20 cellular contexts compared by ENCODE assay signal in the genomic region with DNA sequence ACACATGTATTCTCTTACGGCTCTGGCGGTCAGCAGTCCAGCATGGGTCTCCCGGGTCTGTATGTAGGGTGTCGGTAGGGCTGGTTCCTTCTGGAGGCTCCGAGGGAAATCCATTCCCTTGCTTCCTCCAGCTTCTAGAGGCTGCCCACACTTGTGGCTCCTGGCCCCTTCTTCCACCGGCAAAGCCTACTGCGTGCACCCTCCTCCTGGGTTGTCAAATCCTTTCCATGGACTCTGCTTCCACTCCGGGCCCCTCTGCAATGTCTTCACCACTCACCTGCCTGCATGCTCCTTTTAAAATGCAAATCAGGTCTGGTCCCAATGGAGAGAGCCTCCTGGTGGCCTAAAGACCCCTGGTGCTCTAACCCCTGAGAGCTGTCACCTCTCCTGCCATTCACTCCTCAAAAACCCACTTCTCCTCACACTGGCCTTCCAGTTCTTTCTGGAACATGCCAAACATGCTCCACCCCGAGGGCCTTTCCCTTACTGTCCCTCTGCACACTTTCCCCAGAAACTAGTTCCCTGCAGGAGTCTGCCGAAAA.
DNase-seq lines count a peak whose midpoint lies in the region; ATAC-seq and TF ChIP-seq lines count a peak whose summit lies in the region.
"Had no signal": no experiment of that assay in that cellular context is flagged by ENCODE, and none has a peak within 500 bp of the region (broad histone marks: within the 10 kb centered on the region; RNA-seq: fewer than 3 reads in every experiment).

No MANE protein-coding gene starts in this region.

- no peak overlapping the region for H3K27ac Mint-ChIP-seq in endothelial cell (ENCODE audit: unreplicated experiment)
- H3K27ac Mint-ChIP-seq in activated CD8-positive, alpha-beta T cell treated with anti-CD3 and anti-CD28 coated beads for 36 hours: no peak overlapping the region
- H3K27ac Mint-ChIP-seq: CD4-positive, alpha-beta T cell had no signal

- POLR2A ChIA-PET in activated CD8-positive, alpha-beta T cell treated with anti-CD3 and anti-CD28 coated beads for 36 hours (lab: Charles Lee): interaction anchor here (0.5 to 1.7 kb wide), 2 partner anchors 10 to 160 kb away, joined by 3 to 5 read pairs; no protein-coding TSS in a partner anchor

- H3K36me3 Mint-ChIP-seq in endothelial cell (ENCODE audit: low read depth, unreplicated experiment): no peaks in the 10 kb centered on the region
- H3K36me3 Mint-ChIP-seq in activated CD8-positive, alpha-beta T cell treated with anti-CD3 and anti-CD28 coated beads for 36 hours (ENCODE audit: low read depth): no peaks in the 10 kb centered on the region

- CTCF ChIA-PET in activated CD8-positive, alpha-beta T cell treated with anti-CD3 and anti-CD28 coated beads for 36 hours (lab: Charles Lee): no interaction called here

- peak overlapping the region; percentile 10 for H3K4me3 Mint-ChIP-seq in endothelial cell (ENCODE audit: unreplicated experiment)
- H3K4me3 Mint-ChIP-seq in activated CD8-positive, alpha-beta T cell treated with anti-CD3 and anti-CD28 coated beads for 36 hours: no peak overlapping the region
- H3K4me3 Mint-ChIP-seq: CD4-positive, alpha-beta T cell had no signal

- H3K27me3 Mint-ChIP-seq in endothelial cell (ENCODE audit: unreplicated experiment): peaks cover 7% of the 10 kb centered on the region
- no peaks in the 10 kb centered on the region for H3K27me3 Mint-ChIP-seq in activated CD8-positive, alpha-beta T cell treated with anti-CD3 and anti-CD28 coated beads for 36 hours

- H3K4me1 Mint-ChIP-seq in endothelial cell (ENCODE audit: unreplicated experiment): peaks cover 2% of the 10 kb centered on the region
- no peaks in the 10 kb centered on the region for H3K4me1 Mint-ChIP-seq in activated CD8-positive, alpha-beta T cell treated with anti-CD3 and anti-CD28 coated beads for 36 hours (ENCODE audit: low read depth)

- DNase-seq in cardiac septum (ENCODE audit: low spot score) (peak; percentile 62), Right ventricle myocardium superior (no peak), endothelial cell (ENCODE audit: low spot score) (no peak), sciatic nerve (ENCODE audit: low spot score) (peak; percentile 38), NCI-H774 (lab: John Stamatoyannopoulos, UW) (no peak), GM19240 (ENCODE audit: insufficient read length, low spot score) (no peak)
- no peak for DNase-seq in activated CD8-positive, alpha-beta T cell treated with anti-CD3 and anti-CD28 coated beads for 36 hours
- DNase-seq: BE2C, Caco-2, GM23248, NCI-H1417 treated with DMSO at 0.1 percent for 48 hours, NCI-H1930, NCI-H226, NCI-H524, PC-3, SJCRH30 had no signal

- peaks cover 4% of the 10 kb centered on the region for H3K9me3 Mint-ChIP-seq in endothelial cell (ENCODE audit: unreplicated experiment)
- no peaks in the 10 kb centered on the region for H3K9me3 Mint-ChIP-seq in activated CD8-positive, alpha-beta T cell treated with anti-CD3 and anti-CD28 coated beads for 36 hours
- H3K9me3 Mint-ChIP-seq: CD4-positive, alpha-beta T cell had no signal

- no peak for TF ChIP-seq CTCF in endothelial cell (IDR thresholded peaks at IDR 0.05; ENCODE audit: unreplicated experiment)
- no peak for TF ChIP-seq CTCF in activated CD8-positive, alpha-beta T cell treated with anti-CD3 and anti-CD28 coated beads for 36 hours (IDR thresholded peaks at IDR 0.05)

- intact Hi-C loops in cardiac septum (cut with DNase I) (no loop called here), Right ventricle myocardium superior (cut with DNase I) (no loop called here), sciatic nerve (cut with DNase I) (no loop called here)
- intact Hi-C loops in activated CD8-positive, alpha-beta T cell treated with anti-CD3 and anti-CD28 coated beads for 36 hours (cut with micrococcal nuclease): no loop called here

- ATAC-seq in Right ventricle myocardium superior (ENCODE audit: poor library complexity): no peak
- ATAC-seq in sciatic nerve: no peak
- ATAC-seq in HG03439 (IDR thresholded peaks at IDR 0.05; ENCODE audit: unreplicated experiment): no peak
- ATAC-seq in activated CD8-positive, alpha-beta T cell treated with anti-CD3 and anti-CD28 coated beads for 36 hours: no peak
- ATAC-seq: GM12878, HCT116, PC-3 had no signal

Comparison
In these comparisons a context has a peak if more than half of its experiments do, and no peak if none do; other contexts are left out.
1. DNase-seq: peak in cardiac septum (single experiment) and sciatic nerve (single experiment); none in Right ventricle myocardium superior (single experiment), endothelial cell (single experiment), activated CD8-positive, alpha-beta T cell treated with anti-CD3 and anti-CD28 coated beads for 36 hours (single experiment), NCI-H774 (single experiment) and GM19240 (single experiment).